Comparison of ENCODE assay signal across 28 cellular contexts in genomic region chr2:173817582-173817981, GRCh38.
"Had no signal": no experiment of that assay in that cellular context is flagged by ENCODE, and none has a peak within 500 bp of the region (broad histone marks: within the 10 kb centered on the region; RNA-seq: fewer than 3 reads in every experiment).

No MANE protein-coding gene starts in this region.

- H3K27me3 ChIP-seq: suprapubic skin, testis, thyroid gland, tibial nerve, transverse colon, upper lobe of left lung, upper lobe of right lung, uterus, vagina had no signal

- H3K27ac Mint-ChIP-seq: stimulated activated effector memory CD8-positive, alpha-beta T cell treated with anti-CD3 and anti-CD28 coated beads, Interleukin-12 subunit alpha, Interleukin-12 subunit beta, amount 100 ng/mL, for 72 hours; stimulated activated memory B cell treated with anti-CD40 and anti-IgM and Interleukin-4, amounts not matched to agents 10 μg/mL and 1 μg/mL and 100 μg/mL, for 72 hours; stimulated activated naive B cell treated with anti-CD40 and anti-IgM and Interleukin-4, amounts not matched to agents 10 μg/mL and 1 μg/mL and 100 μg/mL, for 72 hours; stimulated activated naive CD8-positive, alpha-beta T cell treated with anti-CD3 and anti-CD28 coated beads, Interleukin-15, amount 100 ng/mL, for 72 hours; stimulated activated naive CD8-positive, alpha-beta T cell treated with anti-CD3 and anti-CD28 coated beads, Interleukin-15, Interleukin-2, amounts not matched to agents 100 ng/mL and 50 ng/mL, for 24 hours; type B pancreatic cell had no signal

- ATAC-seq: stimulated activated effector memory CD8-positive, alpha-beta T cell treated with anti-CD3 and anti-CD28 coated beads, Interleukin-12 subunit alpha, Interleukin-12 subunit beta, amount 100 ng/mL, for 72 hours; stimulated activated memory B cell treated with anti-CD40 and anti-IgM and Interleukin-4, amounts not matched to agents 10 μg/mL and 1 μg/mL and 100 μg/mL, for 72 hours; stimulated activated naive B cell treated with anti-CD40 and anti-IgM and Interleukin-4, amounts not matched to agents 10 μg/mL and 1 μg/mL and 100 μg/mL, for 72 hours; stimulated activated naive CD8-positive, alpha-beta T cell treated with anti-CD3 and anti-CD28 coated beads, Interleukin-15, amount 100 ng/mL, for 72 hours; stimulated activated naive CD8-positive, alpha-beta T cell treated with anti-CD3 and anti-CD28 coated beads, Interleukin-15, Interleukin-2, amounts not matched to agents 100 U/mL and 50 U/mL, for 24 hours; upper lobe of right lung had no signal

- DNase-seq: stimulated activated CD4-positive, alpha-beta T cell treated with anti-CD3 and anti-CD28 coated beads, Interleukin-2, amount 100 ng/mL, for 48 hours; stimulated activated CD4-positive, alpha-beta T cell treated with anti-CD3 and anti-CD28 coated beads, Interleukin-4, amount 100 ng/mL, for 1 hour; stimulated activated CD4-positive, alpha-beta T cell treated with anti-CD3 and anti-CD28 coated beads, Interleukin-4, amount 100 ng/mL, for 24 hours; stimulated activated CD4-positive, alpha-beta T cell treated with anti-CD3 and anti-CD28 coated beads, Interleukin-4, amount 100 ng/mL, for 4 hours; stimulated activated CD8-positive, alpha-beta memory T cell treated with anti-CD3 and anti-CD28 coated beads, Interleukin-4, amount 100 ng/mL, for 48 hours; stimulated activated naive B cell treated with anti-CD40 and anti-IgM and Interleukin-4, amounts not matched to agents 10 μg/mL and 1 μg/mL and 100 μg/mL, for 72 hours; stimulated activated naive CD4-positive, alpha-beta T cell; stimulated activated naive CD4-positive, alpha-beta T cell treated with Interleukin-2 at 50 U/mL for 16 hours; stimulated activated naive CD8-positive, alpha-beta T cell treated with anti-CD3 and anti-CD28 coated beads, Interleukin-15, amount 100 ng/mL, for 72 hours; stimulated activated naive CD8-positive, alpha-beta T cell treated with anti-CD3 and anti-CD28 coated beads, Interleukin-15, Interleukin-2, amounts not matched to agents 100 U/mL and 50 U/mL, for 24 hours; stomach; substantia nigra; testis; thyroid gland; tibial artery; transverse colon; upper lobe of left lung; upper lobe of right lung; uterus had no signal

- H3K36me3 ChIP-seq: stomach, suprapubic skin, thoracic aorta, thyroid gland, tibial artery, tibial nerve, transverse colon, upper lobe of left lung, upper lobe of right lung, uterus, vagina had no signal

- H3K27ac ChIP-seq: stomach, suprapubic skin, testis, thoracic aorta, thyroid gland, tibial artery, tibial nerve, transverse colon, upper lobe of left lung, upper lobe of right lung, uterus, vagina had no signal

- FAIRE-seq: urothelium cell line had no signal

- H3K9me3 ChIP-seq: stomach, suprapubic skin, testis, thoracic aorta, thyroid gland, tibial artery, tibial nerve, transverse colon, upper lobe of left lung, upper lobe of right lung, uterus, vagina had no signal

- H3K36me3 Mint-ChIP-seq: stimulated activated effector memory CD8-positive, alpha-beta T cell treated with anti-CD3 and anti-CD28 coated beads, Interleukin-12 subunit alpha, Interleukin-12 subunit beta, amount 100 ng/mL, for 72 hours; stimulated activated memory B cell treated with anti-CD40 and anti-IgM and Interleukin-4, amounts not matched to agents 10 μg/mL and 1 μg/mL and 100 μg/mL, for 72 hours; stimulated activated naive B cell treated with anti-CD40 and anti-IgM and Interleukin-4, amounts not matched to agents 10 μg/mL and 1 μg/mL and 100 μg/mL, for 72 hours; type B pancreatic cell had no signal

- H3K4me3 ChIP-seq: stomach, suprapubic skin, testis, thoracic aorta, thyroid gland, tibial artery, tibial nerve, transverse colon, upper lobe of left lung, upper lobe of right lung, uterus, vagina had no signal

- H3K9me3 Mint-ChIP-seq: stimulated activated effector memory CD8-positive, alpha-beta T cell treated with anti-CD3 and anti-CD28 coated beads, Interleukin-12 subunit alpha, Interleukin-12 subunit beta, amount 100 ng/mL, for 72 hours; stimulated activated memory B cell treated with anti-CD40 and anti-IgM and Interleukin-4, amounts not matched to agents 10 μg/mL and 1 μg/mL and 100 μg/mL, for 72 hours; stimulated activated naive B cell treated with anti-CD40 and anti-IgM and Interleukin-4, amounts not matched to agents 10 μg/mL and 1 μg/mL and 100 μg/mL, for 72 hours; stimulated activated naive CD8-positive, alpha-beta T cell treated with anti-CD3 and anti-CD28 coated beads, Interleukin-15, amount 100 ng/mL, for 72 hours; stimulated activated naive CD8-positive, alpha-beta T cell treated with anti-CD3 and anti-CD28 coated beads, Interleukin-15, Interleukin-2, amounts not matched to agents 100 ng/mL and 50 ng/mL, for 24 hours; type B pancreatic cell had no signal

- H3K4me1 ChIP-seq: stomach, testis, tibial artery, tibial nerve, transverse colon, upper lobe of left lung, upper lobe of right lung, uterus had no signal
